ENCODE assay signal across 15 cellular contexts in the genomic region with DNA sequence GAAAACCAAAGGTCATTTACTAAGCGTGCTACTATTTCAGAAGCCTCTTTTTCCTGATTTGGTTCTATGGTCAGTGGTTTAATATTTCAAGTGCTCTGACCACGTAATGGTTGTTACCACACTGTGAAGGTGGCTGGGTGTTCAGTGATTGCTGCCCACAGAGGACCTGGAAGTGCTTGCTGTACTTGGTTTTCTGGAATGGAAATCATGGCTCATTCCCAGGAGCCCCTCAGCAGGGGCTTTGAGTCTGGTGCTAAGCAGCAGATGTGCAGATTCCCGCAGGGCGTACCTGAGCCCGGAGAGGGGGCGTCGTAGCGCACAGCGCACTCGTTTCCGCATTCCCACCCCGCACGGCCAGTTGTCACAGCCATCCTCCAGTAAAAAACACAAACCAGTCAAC. TPM values are rescaled to one million over a fixed set of nuclear protein-coding genes. Genes with fewer than 3 reads are reported as not detected.
A peak's percentile ranks its signal among the peaks of the same experiment; 100 is the strongest.
DNase-seq lines count a peak whose midpoint lies in the region; ATAC-seq and TF ChIP-seq lines count a peak whose summit lies in the region.
"Had no signal": no experiment of that assay in that cellular context is flagged by ENCODE, and none has a peak within 500 bp of the region (broad histone marks: within the 10 kb centered on the region; RNA-seq: fewer than 3 reads in every experiment).

No MANE protein-coding gene starts in this region.

- H3K27ac ChIP-seq in fibroblast of lung (ENCODE audit: insufficient read depth, low read length), result no peak overlapping the region
- H3K27ac ChIP-seq in osteoblast (ENCODE audit: low read depth, low read length), result no peak overlapping the region
- H3K27ac ChIP-seq: 22Rv1, stomach had no signal

- H3K9me3 ChIP-seq in fibroblast of lung (ENCODE audit: control insufficient read depth, insufficient read depth, low read depth, low read length), result no peaks in the 10 kb centered on the region
- no peaks in the 10 kb centered on the region for H3K9me3 ChIP-seq in osteoblast (ENCODE audit: low read depth, low read length)
- H3K9me3 ChIP-seq: stomach had no signal

- H3K27me3 ChIP-seq in fibroblast of lung (ENCODE audit: control insufficient read depth, insufficient read depth, low read length), result no peaks in the 10 kb centered on the region
- no peaks in the 10 kb centered on the region for H3K27me3 ChIP-seq in osteoblast (ENCODE audit: insufficient read depth, low read length)
- H3K27me3 ChIP-seq: stomach had no signal

- H3K4me3 ChIP-seq in fibroblast of lung (replicated peaks in 1 of 4; ENCODE audit: control extremely low read depth in 1 of 4, insufficient read depth in 1 of 4, low read depth in 3 of 4, low read length in 4 of 4) (no peak overlapping the region), osteoblast (ENCODE audit: insufficient read depth, low read length) (no peak overlapping the region)
- H3K4me3 ChIP-seq: stomach had no signal

- H2AFZ ChIP-seq in fibroblast of lung (ENCODE audit: low read length), result no peak overlapping the region
- no peak overlapping the region for H2AFZ ChIP-seq in osteoblast (ENCODE audit: low read length)

- H3K79me2 ChIP-seq in fibroblast of lung (ENCODE audit: control insufficient read depth, insufficient read depth, low read length), result peaks cover 4% of the 10 kb centered on the region
- H3K79me2 ChIP-seq in osteoblast (ENCODE audit: insufficient read depth, low read length), result peaks cover 83% of the 10 kb centered on the region

- no peak for TF ChIP-seq CTCF in fibroblast of lung (conservative IDR thresholded peaks at IDR 0.05 in 1 of 2, IDR thresholded peaks at IDR 0.05 in 1 of 2; ENCODE audit: low read depth in 1 of 2, low read length in 2 of 2)
- no peak for TF ChIP-seq CTCF in osteoblast (IDR thresholded peaks at IDR 0.05; ENCODE audit: extremely low read depth, low read depth, low read length)

- no peak overlapping the region for H3K9ac ChIP-seq in fibroblast of lung (ENCODE audit: insufficient read depth, low read length)

- H3K4me2 ChIP-seq in fibroblast of lung (ENCODE audit: extremely low read depth, insufficient read depth, low read length) (no peak overlapping the region), osteoblast (ENCODE audit: insufficient read depth, low read length) (peak overlapping the region; percentile 37)

- peaks cover 2% of the 10 kb centered on the region for H4K20me1 ChIP-seq in fibroblast of lung (ENCODE audit: control insufficient read depth, extremely low read depth, insufficient read depth, low read length)
- peaks cover 68% of the 10 kb centered on the region for H4K20me1 ChIP-seq in osteoblast (ENCODE audit: insufficient read depth, low read length)

- no peak for ATAC-seq in HG03354 (IDR thresholded peaks at IDR 0.05; ENCODE audit: poor library complexity, severe bottlenecking, unreplicated experiment)
- ATAC-seq: PC-3 had no signal

- H3K4me1 ChIP-seq in fibroblast of lung (ENCODE audit: control insufficient read depth, extremely low read depth, insufficient read depth, low read length) (peaks cover 7% of the 10 kb centered on the region), osteoblast (ENCODE audit: insufficient read depth, low read length) (peaks cover 15% of the 10 kb centered on the region)

- no peaks in the 10 kb centered on the region for H3K36me3 ChIP-seq in fibroblast of lung (ENCODE audit: control insufficient read depth, insufficient read depth, low read length)
- H3K36me3 ChIP-seq in osteoblast (ENCODE audit: insufficient read depth, low read length), result peaks cover 8% of the 10 kb centered on the region

- in situ Hi-C loops in KBM-7 (cut with MboI; ENCODE audit: low pct_unique_long_range_greater_than_20kb, low sequenced_read_pairs), result no loop called here

- DNase-seq in DMS79 (lab: John Stamatoyannopoulos, UW) (peak; percentile 47), DMS79 treated with DMSO at 0.1 percent for 48 hours (lab: John Stamatoyannopoulos, UW) (no peak), NCI-H69 (lab: John Stamatoyannopoulos, UW) (peak; percentile 91), fibroblast of lung (ENCODE audit: low read depth in 2 of 2) (peak; percentile 51 to 61), osteoblast (ENCODE audit: insufficient read length, low spot score, missing footprints) (peak; percentile 77), KBM-7 (no peak), NCI-H1048 (lab: John Stamatoyannopoulos, UW) (no peak)
- DNase-seq: activated naive CD4-positive, alpha-beta T cell treated with anti-CD3 and anti-CD28 coated beads, Interleukin-2, amount 50 U/mL, for 16 hours; DND-41; endodermal cell; HCEC 1CT; stomach had no signal

RNA-seq across cellular contexts. Expression of a gene that starts 50.5 kb away (rescaled TPM):
- 14.4 and 16.2 TPM in 2 replicates for total RNA-seq in fibroblast of lung
- 12.1 and 14.1 TPM in 2 replicates for polyA plus RNA-seq in fibroblast of lung
- 10.0 TPM in 2 replicates for polyA plus RNA-seq in fibroblast of lung (2012)
- 31.5 TPM in 2 replicates for polyA minus RNA-seq in fibroblast of lung (ENCODE audit: low replicate concordance)
- total RNA-seq in osteoblast, result 19.5 and 23.3 TPM in 2 replicates

Comparison
In these comparisons a context has a peak if more than half of its experiments do, and no peak if none do; other contexts are left out.
1. DNase-seq: peak in DMS79 (single experiment), NCI-H69 (single experiment), fibroblast of lung (2 of 2) and osteoblast (single experiment); none in DMS79 treated with DMSO at 0.1 percent for 48 hours (single experiment), KBM-7 (single experiment) and NCI-H1048 (single experiment).